ENCODE assay signal across 14 cellular contexts in the genomic region with DNA sequence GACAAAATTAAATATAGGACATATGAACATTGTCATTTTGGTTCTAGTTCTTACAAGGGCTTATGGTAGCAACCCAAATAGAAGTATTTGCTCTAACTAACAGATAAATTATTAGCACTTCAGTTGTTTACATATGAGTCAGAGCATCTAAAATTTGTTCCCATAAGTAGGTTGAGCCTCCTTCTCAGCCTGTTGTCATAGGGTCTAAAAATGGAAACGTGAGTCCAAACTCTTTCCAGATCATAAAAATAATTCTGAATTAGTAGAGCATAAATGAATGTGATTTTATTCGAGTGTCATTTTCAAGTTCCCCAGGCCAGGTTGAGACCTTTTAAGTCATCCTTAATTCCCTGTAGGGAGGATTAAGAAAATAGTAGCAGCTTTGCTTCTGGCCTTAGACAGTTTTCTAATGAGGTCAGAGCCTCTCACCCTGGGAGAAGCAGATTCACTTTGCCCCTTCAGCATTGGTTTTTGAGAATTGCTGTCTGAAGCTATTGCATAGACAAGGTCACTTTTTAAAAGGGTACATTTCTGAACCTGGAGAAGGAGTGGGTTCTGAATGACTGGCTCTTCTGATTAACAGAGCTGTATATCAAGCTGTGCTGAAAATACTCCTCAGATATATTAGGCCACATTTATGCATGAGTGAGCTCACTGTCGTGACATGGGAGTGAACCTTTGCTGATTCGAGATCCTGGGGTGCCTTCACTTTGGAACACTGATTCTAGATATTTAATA.
DNase-seq lines count a peak whose midpoint lies in the region; ATAC-seq, FAIRE-seq and TF ChIP-seq lines count a peak whose summit lies in the region.
"Had no signal": no experiment of that assay in that cellular context is flagged by ENCODE, and none has a peak within 500 bp of the region (broad histone marks: within the 10 kb centered on the region; RNA-seq: fewer than 3 reads in every experiment).

No MANE protein-coding gene starts in this region.

- H3K18ac ChIP-seq in mesenchymal stem cell (ENCODE audit: low read depth in 1 of 2, low read length in 2 of 2), result no peak overlapping the region

- no peak overlapping the region for H2AFZ ChIP-seq in K562 (ENCODE audit: low read depth, low read length)
- no peak overlapping the region for H2AFZ ChIP-seq in mesenchymal stem cell (ENCODE audit: low read depth, low read length)

- peaks cover 2% of the 10 kb centered on the region for H3K79me1 ChIP-seq in mesenchymal stem cell (replicated peaks; ENCODE audit: low read length, poor library complexity, severe bottlenecking)

- H3K27ac ChIP-seq in K562 (ENCODE audit: extremely low read depth, low read depth, low read length) (peak overlapping the region; percentile 26; the same call in 1 of the 3 replicates), mesenchymal stem cell (ENCODE audit: low read length, poor library complexity, severe bottlenecking) (peak overlapping the region; percentile 22), transverse colon (peak overlapping the region; percentile 4 to 45 (median 26))

- H3K4me3 ChIP-seq in K562 (no peak overlapping the region), mesenchymal stem cell (ENCODE audit: insufficient read depth in 1 of 2, low read depth in 1 of 2, low read length in 2 of 2) (no peak overlapping the region), transverse colon (no peak overlapping the region)

- no peak overlapping the region for H3K14ac ChIP-seq in mesenchymal stem cell (ENCODE audit: low read length in 2 of 2)

- no peak overlapping the region for H3K23ac ChIP-seq in mesenchymal stem cell (ENCODE audit: low read length in 2 of 2)

- H3K9me1 ChIP-seq in K562 (ENCODE audit: control insufficient read depth, insufficient read depth, low read length), result no peaks in the 10 kb centered on the region

- CTCF ChIA-PET in K562 (lab: Yijun Ruan, JAX; ENCODE audit: low intra/inter-chr PET ratio), result no interaction called here

- FAIRE-seq in K562 (lab: Jason Lieb, UNC), result no peak

- no peaks in the 10 kb centered on the region for H3K79me2 ChIP-seq in K562 (ENCODE audit: control insufficient read depth, insufficient read depth, low read length)

- 17% methylated on average over 4 of the region's 4 CpGs for WGBS in K562 (ENCODE audit: insufficient coverage, low coverage, missing lambda C conversion rate)
- WGBS in mesenchymal stem cell, result 30% methylated on average over 3 of the region's 4 CpGs
- WGBS in transverse colon (ENCODE audit: low coverage in 1 of 2), 2 donors, result 34 to 53% methylated on average over 4 of the region's 4 CpGs

- no peak overlapping the region for H2BK15ac ChIP-seq in mesenchymal stem cell (ENCODE audit: low read depth, poor library complexity, severe bottlenecking)

- no peak overlapping the region for H2AK5ac ChIP-seq in mesenchymal stem cell (ENCODE audit: low read length, severe bottlenecking)

- H3K4me2 ChIP-seq in K562 (ENCODE audit: insufficient read depth, low read length) (no peak overlapping the region), mesenchymal stem cell (ENCODE audit: low read length, poor library complexity, severe bottlenecking) (no peak overlapping the region)

- in situ Hi-C loops in K562 (cut with MboI) (no loop called here), transverse colon (cut with MboI; ENCODE audit: low pct_ligation_motif_present in 1 of 4, low pct_unique_long_range_greater_than_20kb in 1 of 4, low sequenced_read_pairs in 3 of 4) (no loop called here)

- TF ChIP-seq CTCF in K562 (IDR thresholded peaks at IDR 0.05 in 2 of 3, conservative IDR thresholded peaks at IDR 0.05 in 1 of 3; ENCODE audit: insufficient read depth in 2 of 3, low read depth in 1 of 3, low read length in 3 of 3), result no peak
- no peak for TF ChIP-seq CTCF in transverse colon (IDR thresholded peaks at IDR 0.05)

- DNase-seq in NCI-H510A treated with DMSO at 0.1 percent for 48 hours (lab: John Stamatoyannopoulos, UW) (peak; percentile 32), NCI-H510A (lab: John Stamatoyannopoulos, UW) (no peak), K562 (ENCODE audit: extremely low read depth in 1 of 4, low spot score in 3 of 4) (no peak), mesenchymal stem cell (peak; percentile 84), transverse colon (no peak)
- DNase-seq: activated CD4-positive, alpha-beta T cell treated with anti-CD3 and anti-CD28 coated beads for 36 hours; activated naive CD4-positive, alpha-beta T cell treated with Interleukin-2 at 50 U/mL for 16 hours; effector CD4-positive, alpha-beta T cell; NCI-H1694 treated with DMSO at 0.1 percent for 48 hours; posterior cingulate gyrus; SIG-M5 had no signal

- TF ChIP-seq EP300 in K562 (IDR thresholded peaks at IDR 0.05; ENCODE audit: low read length) (no peak), transverse colon (IDR thresholded peaks at IDR 0.05; ENCODE audit: low read depth) (peak; percentile 34)

- H2BK12ac ChIP-seq in mesenchymal stem cell (ENCODE audit: low read length in 2 of 2), result no peak overlapping the region

- no peaks in the 10 kb centered on the region for H3K9me3 ChIP-seq in K562 (replicated peaks; ENCODE audit: control insufficient read depth, insufficient read depth, low read depth, low read length)
- H3K9me3 ChIP-seq in mesenchymal stem cell (ENCODE audit: control insufficient read depth, low read length), result no peaks in the 10 kb centered on the region
- H3K9me3 ChIP-seq in transverse colon, result no peaks in the 10 kb centered on the region

- H3K27me3 ChIP-seq in K562 (ENCODE audit: control insufficient read depth in 2 of 2, insufficient read depth in 2 of 2, low read length in 2 of 2), result no peaks in the 10 kb centered on the region
- H3K27me3 ChIP-seq in mesenchymal stem cell (ENCODE audit: control insufficient read depth in 1 of 2, insufficient read depth in 1 of 2, low read length in 2 of 2), result no peaks in the 10 kb centered on the region
- H3K27me3 ChIP-seq in transverse colon, result no peaks in the 10 kb centered on the region

- ATAC-seq in K562 (no peak), GM21390 (IDR thresholded peaks at IDR 0.05; ENCODE audit: unreplicated experiment) (no peak), GM18907 (IDR thresholded peaks at IDR 0.05; ENCODE audit: unreplicated experiment) (no peak), HG03025 (IDR thresholded peaks at IDR 0.05; ENCODE audit: low FRiP score, unreplicated experiment) (no peak)
- ATAC-seq: activated CD4-positive, alpha-beta T cell treated with anti-CD3 and anti-CD28 coated beads for 36 hours had no signal

- TF ChIP-seq RAD21 in K562 (CRISPR knock-in tag; conservative IDR thresholded peaks at IDR 0.05 in 1 of 2, IDR thresholded peaks at IDR 0.05 in 1 of 2), result no peak

- H3K4ac ChIP-seq in mesenchymal stem cell (ENCODE audit: low read depth in 1 of 2, low read length in 2 of 2), result no peak overlapping the region

- TF ChIP-seq POLR2A in K562 (conservative IDR thresholded peaks at IDR 0.05), result no peak
- TF ChIP-seq POLR2A in transverse colon (IDR thresholded peaks at IDR 0.05), result no peak

- POLR2A ChIA-PET in K562 (lab: Yijun Ruan, JAX), result no interaction called here

- no TSS peak for BruUV-seq in K562 (replicated peaks; lab: Mats Ljungman, UMichigan)

- H3K9ac ChIP-seq in K562 (ENCODE audit: insufficient read depth in 1 of 2, low read depth in 2 of 2, low read length in 2 of 2) (no peak overlapping the region), mesenchymal stem cell (ENCODE audit: low read length) (peak overlapping the region; percentile 31)

- intact Hi-C loops in K562 (cut with micrococcal nuclease) (no loop called here), transverse colon (cut with DNase I; ENCODE audit: low total_unique reads) (no loop called here)

- no peak overlapping the region for H2BK5ac ChIP-seq in mesenchymal stem cell (ENCODE audit: low read depth, low read length, poor library complexity, severe bottlenecking)

- H3K4me1 ChIP-seq in K562 (replicated peaks in 1 of 2; ENCODE audit: control insufficient read depth in 2 of 2, insufficient read depth in 2 of 2, low read length in 2 of 2) (peaks cover 0 to 5% of the 10 kb centered on the region in 2 experiments; a peak in 3 of 5 replicates), mesenchymal stem cell (ENCODE audit: control insufficient read depth, insufficient read depth, low read depth, low read length) (peaks cover 8% of the 10 kb centered on the region), transverse colon (peaks cover 3 to 39% (median 13%) of the 10 kb centered on the region in 4 donors)

- H4K20me1 ChIP-seq in K562 (replicated peaks; ENCODE audit: control insufficient read depth, insufficient read depth, low read length), result no peaks in the 10 kb centered on the region

- no peak overlapping the region for H4K8ac ChIP-seq in mesenchymal stem cell (ENCODE audit: low read length)

- H3K36me3 ChIP-seq in K562 (ENCODE audit: control insufficient read depth, insufficient read depth, low read length), result no peaks in the 10 kb centered on the region
- H3K36me3 ChIP-seq in mesenchymal stem cell (ENCODE audit: control insufficient read depth in 1 of 2, insufficient read depth in 2 of 2, low read depth in 1 of 2, low read length in 2 of 2), result no peaks in the 10 kb centered on the region
- no peaks in the 10 kb centered on the region for H3K36me3 ChIP-seq in transverse colon

- no peak overlapping the region for H4K91ac ChIP-seq in mesenchymal stem cell (ENCODE audit: low read length)

- H2BK120ac ChIP-seq in mesenchymal stem cell (ENCODE audit: low read depth, low read length), result no peak overlapping the region

TF ChIP-seq in K562, 482 proteins besides CTCF, POLR2A, EP300 and RAD21:
- peak; percentile 79; the same call in 1 of the 2 replicates for TF ChIP-seq ZBED1 (IDR thresholded peaks at IDR 0.05)
- TF ChIP-seq TRIM28 (IDR thresholded peaks at IDR 0.05), result no peak

Comparison
In these comparisons a context has a peak if more than half of its experiments do, and no peak if none do; other contexts are left out.
1. DNase-seq: peak in NCI-H510A treated with DMSO at 0.1 percent for 48 hours (single experiment) and mesenchymal stem cell (single experiment); none in NCI-H510A (single experiment), K562 (0 of 4) and transverse colon (single experiment).
2. Peak in every context shown above with its lines, with median percentiles within 50 percentile points of each other: H3K27ac ChIP-seq.